In the genomic region with DNA sequence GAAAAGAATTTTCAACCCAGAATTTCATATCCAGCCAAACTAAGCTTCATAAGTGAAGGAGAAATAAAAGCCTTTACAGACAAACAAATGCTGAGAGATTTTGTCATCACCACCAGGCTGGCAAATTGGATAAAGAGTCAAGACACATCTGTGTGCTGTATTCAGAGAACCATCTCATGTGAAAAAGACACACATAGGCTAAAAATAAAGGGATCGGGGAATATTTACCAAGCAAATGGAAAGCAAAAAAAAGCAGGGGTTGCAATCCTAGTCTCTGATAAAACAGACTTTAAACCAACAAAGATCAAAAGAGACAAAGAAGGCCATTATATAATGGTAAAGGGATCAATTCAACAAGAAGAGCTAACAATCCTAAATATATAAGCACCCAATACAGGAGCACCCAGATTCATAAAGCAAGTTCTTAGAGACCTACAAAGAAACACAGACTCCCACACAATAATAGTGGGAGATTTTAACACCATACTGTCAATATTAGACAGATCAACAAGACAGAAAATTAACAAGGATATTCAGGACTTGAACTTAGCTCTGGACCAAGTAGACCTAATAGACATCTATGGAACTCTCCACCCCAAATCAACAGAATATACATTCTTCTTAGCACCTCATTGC, we compare ENCODE assay signal across 4 cellular contexts. TPM values are rescaled to one million over a fixed set of nuclear protein-coding genes. Genes with fewer than 3 reads are reported as not detected.
"Had no signal": no experiment of that assay in that cellular context is flagged by ENCODE, and none has a peak within 500 bp of the region (broad histone marks: within the 10 kb centered on the region; RNA-seq: fewer than 3 reads in every experiment).

No MANE protein-coding gene starts in this region.

RNA-seq across cellular contexts. Expression of gene ACSM6, which starts 55.9 kb away (rescaled TPM):
- total RNA-seq: LHCN-M2, M059J, MCF 10A, NCI-H460 had no signal
